ENCODE assay signal across 31 cellular contexts in genomic region chr4:169428376-169428775, GRCh38.
"Had no signal": no experiment of that assay in that cellular context is flagged by ENCODE, and none has a peak within 500 bp of the region (broad histone marks: within the 10 kb centered on the region; RNA-seq: fewer than 3 reads in every experiment).

No MANE protein-coding gene starts in this region.

- H3K27me3 ChIP-seq: adrenal gland, ascending aorta, breast epithelium, esophagus squamous epithelium, gastroesophageal sphincter, heart right ventricle, hepatocyte had no signal

- H2AFZ ChIP-seq: hepatocyte had no signal

- H3K9me3 ChIP-seq: adrenal gland, ascending aorta, breast epithelium, esophagus squamous epithelium, gastroesophageal sphincter, heart right ventricle had no signal

- H3K4me3 Mint-ChIP-seq: activated B cell treated with CpG ODN at 0.5 μM for 24 hours; activated CD8-positive, alpha-beta T cell treated with anti-CD3 and anti-CD28 coated beads for 36 hours; activated naive CD8-positive, alpha-beta T cell; activated T-cell treated with anti-CD3 and anti-CD28 coated beads, Interleukin-2, amount 50 U/mL, for 4 hours; activated T-helper 17 cell treated with anti-CD3 and anti-CD28 coated beads, Interleukin-2, amount 50 U/mL, for 72 hours; brain; central memory CD8-positive, alpha-beta T cell; T-cell; T-helper 1 cell treated with Interleukin-12 subunit alpha and Interleukin-12 subunit beta and Interleukin-4 antibody, amounts not matched to agents 30 μg/mL and 1 μg/mL, for 36 hours had no signal

- H3K27me3 Mint-ChIP-seq: activated B cell treated with CpG ODN at 0.5 μM for 24 hours; activated CD8-positive, alpha-beta T cell treated with anti-CD3 and anti-CD28 coated beads for 36 hours; activated naive CD8-positive, alpha-beta T cell; activated T-helper 17 cell treated with anti-CD3 and anti-CD28 coated beads, Interleukin-2, amount 50 U/mL, for 72 hours; brain; central memory CD8-positive, alpha-beta T cell; T-cell had no signal

- H3K4me3 ChIP-seq: adrenal gland, ascending aorta, breast epithelium, esophagus squamous epithelium, gastroesophageal sphincter, heart right ventricle, hepatocyte had no signal

- H3K4me1 Mint-ChIP-seq: activated T-helper 17 cell treated with anti-CD3 and anti-CD28 coated beads, Interleukin-2, amount 50 U/mL, for 72 hours; brain; central memory CD8-positive, alpha-beta T cell; T-cell had no signal

- H3K9me3 Mint-ChIP-seq: activated B cell treated with CpG ODN at 0.5 μM for 24 hours; activated CD8-positive, alpha-beta T cell treated with anti-CD3 and anti-CD28 coated beads for 36 hours; activated T-cell treated with anti-CD3 and anti-CD28 coated beads, Interleukin-2, amount 50 U/mL, for 4 hours; activated T-helper 17 cell treated with anti-CD3 and anti-CD28 coated beads, Interleukin-2, amount 50 U/mL, for 72 hours; brain; central memory CD8-positive, alpha-beta T cell; T-cell; T-helper 1 cell treated with Interleukin-12 subunit alpha and Interleukin-12 subunit beta and Interleukin-4 antibody, amounts not matched to agents 30 μg/mL and 1 μg/mL, for 36 hours had no signal

- DNase-seq: activated B cell treated with CpG ODN at 0.5 μM for 24 hours; activated CD4-positive, alpha-beta T cell treated with anti-CD3 and anti-CD28 coated beads for 48 hours; activated CD4-positive, alpha-beta T cell treated with anti-CD3 and anti-CD28 coated beads, Interleukin-2, amount 50 U/mL, for 1 hour; activated CD4-positive, alpha-beta T cell treated with anti-CD3 and anti-CD28 coated beads, Interleukin-2, amount 50 U/mL, for 48 hours; activated CD8-positive, alpha-beta memory T cell treated with anti-CD3 and anti-CD28 coated beads for 24 hours; activated CD8-positive, alpha-beta T cell treated with anti-CD3 and anti-CD28 coated beads for 36 hours; activated effector memory CD4-positive, alpha-beta T cell treated with Interleukin-2 at 50 U/mL for 16 hours; activated gamma-delta T cell treated with Interleukin-2 at 50 U/mL for 16 hours; activated naive CD4-positive, alpha-beta T cell treated with anti-CD3 and anti-CD28 coated beads, Interleukin-2, amount 50 U/mL, for 16 hours; activated naive CD4-positive, alpha-beta T cell treated with Interleukin-2 at 50 U/mL for 16 hours; activated T-cell treated with anti-CD3 and anti-CD28 coated beads, Interleukin-2, amount 50 U/mL, for 4 hours; adrenal gland; cortex of kidney; dermis blood vessel endothelial cell; effector CD8-positive, alpha-beta T cell; esophagus squamous epithelium; foreskin melanocyte; heart right ventricle; T-cell; T1000; WERI-Rb-1 had no signal

- H3K4me2 ChIP-seq: hepatocyte had no signal

- H3K27ac Mint-ChIP-seq: activated B cell treated with CpG ODN at 0.5 μM for 24 hours; activated CD8-positive, alpha-beta T cell treated with anti-CD3 and anti-CD28 coated beads for 36 hours; activated naive CD8-positive, alpha-beta T cell; activated T-helper 17 cell treated with anti-CD3 and anti-CD28 coated beads, Interleukin-2, amount 50 U/mL, for 72 hours; brain; T-cell; T-helper 1 cell treated with Interleukin-12 subunit alpha and Interleukin-12 subunit beta and Interleukin-4 antibody, amounts not matched to agents 30 μg/mL and 1 μg/mL, for 36 hours had no signal

- H3K36me3 ChIP-seq: adrenal gland had no signal

- H3K4me1 ChIP-seq: adrenal gland, ascending aorta, breast epithelium, esophagus squamous epithelium, gastroesophageal sphincter, heart right ventricle had no signal

- H3K27ac ChIP-seq: adrenal gland, ascending aorta, breast epithelium, epithelial cell of prostate, esophagus squamous epithelium, gastroesophageal sphincter, heart right ventricle, hepatocyte, WERI-Rb-1 had no signal
